17 cellular contexts compared by ENCODE assay signal in genomic region chr16:49940464-49941224, GRCh38.
DNase-seq lines count a peak whose midpoint lies in the region; TF ChIP-seq lines count a peak whose summit lies in the region.
"Had no signal": no experiment of that assay in that cellular context is flagged by ENCODE, and none has a peak within 500 bp of the region (broad histone marks: within the 10 kb centered on the region; RNA-seq: fewer than 3 reads in every experiment).

No MANE protein-coding gene starts in this region.

- no peak overlapping the region for H2AFZ ChIP-seq in KMS-11 (ENCODE audit: low read depth)
- H2AFZ ChIP-seq: GM23338 had no signal

- DNase-seq in NK-92 treated with Interleukin-12 subunit alpha and Interleukin-12 subunit beta, amount 100 ng/mL, for 24 hours (lab: John Stamatoyannopoulos, UW) = peak; percentile 11
- DNase-seq in NK-92 (lab: John Stamatoyannopoulos, UW; ENCODE audit: unreplicated experiment) (no peak), SW480 (ENCODE audit: low spot score) (peak; percentile 33), posterior vena cava (ENCODE audit: low spot score) (peak; percentile 64), DMS153 treated with DMSO at 0.1 percent for 48 hours (lab: John Stamatoyannopoulos, UW; ENCODE audit: unreplicated experiment) (no peak)
- no peak for DNase-seq in activated effector memory CD4-positive, alpha-beta T cell treated with Interleukin-2 at 50 U/mL for 16 hours
- DNase-seq: AML-193; Caco-2; CD4-positive, alpha-beta T cell; DMS79; GDM1; H9 had no signal

- no peak overlapping the region for H3K27ac ChIP-seq in KMS-11
- H3K27ac ChIP-seq: 22Rv1, A549, C4-2B had no signal

- H3K27me3 ChIP-seq in KMS-11 (ENCODE audit: insufficient read depth, low read depth) = peaks cover 59% of the 10 kb centered on the region

- H3K36me3 ChIP-seq in KMS-11 (ENCODE audit: insufficient read depth) = no peaks in the 10 kb centered on the region

- no peak overlapping the region for H3K4me3 ChIP-seq in KMS-11 (IDR thresholded peaks at IDR 0.05; ENCODE audit: insufficient read depth, low read depth, low read length)
- H3K4me3 ChIP-seq: A549, GM23338 had no signal

- intact Hi-C loops in posterior vena cava (cut with DNase I) = no loop called here

- peak overlapping the region; percentile 14; the same call in 1 of the 2 replicates for H3K4me2 ChIP-seq in KMS-11
- H3K4me2 ChIP-seq: A549, GM23338 had no signal

- peaks cover 30% of the 10 kb centered on the region for H3K4me1 ChIP-seq in KMS-11 (ENCODE audit: low read depth, poor library complexity, severe bottlenecking)
- H3K4me1 ChIP-seq: A549, Caco-2 had no signal

- H4K20me1 ChIP-seq in KMS-11 (ENCODE audit: insufficient read depth) = no peaks in the 10 kb centered on the region

- no peak for TF ChIP-seq CTCF in KMS-11 (conservative IDR thresholded peaks at IDR 0.05; ENCODE audit: low read depth, low read length)

- H3K79me2 ChIP-seq in KMS-11 (ENCODE audit: insufficient read depth, low read depth) = no peaks in the 10 kb centered on the region

- H3K9ac ChIP-seq in KMS-11 = no peak overlapping the region

Comparison
In these comparisons a context has a peak if more than half of its experiments do, and no peak if none do; other contexts are left out.
1. DNase-seq: peak in NK-92 treated with Interleukin-12 subunit alpha and Interleukin-12 subunit beta, amount 100 ng/mL, for 24 hours (single experiment), SW480 (single experiment) and posterior vena cava (single experiment); none in NK-92 (single experiment), DMS153 treated with DMSO at 0.1 percent for 48 hours (single experiment) and activated effector memory CD4-positive, alpha-beta T cell treated with Interleukin-2 at 50 U/mL for 16 hours (single experiment).